Comparison of ENCODE assay signal across 27 cellular contexts in the genomic region with DNA sequence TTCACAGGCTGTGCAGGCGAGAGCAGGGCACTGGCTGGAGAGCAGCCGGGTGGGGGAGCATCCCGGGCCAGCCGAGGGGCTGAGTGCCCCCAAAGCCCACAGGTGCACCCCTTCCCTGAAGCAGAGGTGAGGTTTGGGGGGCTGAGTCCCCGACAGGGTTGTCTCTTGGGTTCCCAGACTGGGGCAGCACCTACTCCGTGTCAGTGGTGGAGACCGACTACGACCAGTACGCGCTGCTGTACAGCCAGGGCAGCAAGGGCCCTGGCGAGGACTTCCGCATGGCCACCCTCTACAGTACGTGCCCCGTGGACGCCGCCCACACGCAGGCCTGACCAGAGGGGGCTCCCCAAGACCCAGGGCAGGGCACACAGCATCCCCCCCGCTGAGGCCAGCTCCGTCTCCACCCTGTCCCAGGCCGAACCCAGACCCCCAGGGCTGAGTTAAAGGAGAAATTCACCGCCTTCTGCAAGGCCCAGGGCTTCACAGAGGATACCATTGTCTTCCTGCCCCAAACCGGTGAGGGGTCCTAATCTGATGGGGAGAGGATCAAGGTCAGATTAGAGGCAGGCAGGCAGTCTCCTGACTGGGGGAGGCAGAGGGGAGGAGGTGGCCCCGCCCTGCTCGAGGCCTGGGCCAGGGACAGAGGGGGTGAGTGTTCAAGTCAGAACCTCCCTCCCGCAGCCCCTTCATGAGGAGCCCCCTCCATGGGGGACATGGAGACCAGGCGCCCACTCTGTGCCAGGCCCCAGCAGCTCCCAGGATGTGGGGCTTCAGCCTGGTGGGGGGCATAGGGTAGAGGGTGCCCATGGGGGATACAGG. TPM values are rescaled to one million over a fixed set of nuclear protein-coding genes. Genes with fewer than 3 reads are reported as not detected.
DNase-seq lines count a peak whose midpoint lies in the region; TF ChIP-seq lines count a peak whose summit lies in the region.
"Had no signal": no experiment of that assay in that cellular context is flagged by ENCODE, and none has a peak within 500 bp of the region (broad histone marks: within the 10 kb centered on the region; RNA-seq: fewer than 3 reads in every experiment).

No MANE protein-coding gene starts in this region.

- CTCF ChIA-PET in MCF 10A (lab: Yijun Ruan, JAX): no interaction called here

- H3K36me3 Mint-ChIP-seq in osteocyte (ENCODE audit: unreplicated experiment) (no peaks in the 10 kb centered on the region), neural progenitor cell (no peaks in the 10 kb centered on the region), MCF 10A (ENCODE audit: insufficient read depth, unreplicated experiment) (no peaks in the 10 kb centered on the region)
- H3K36me3 Mint-ChIP-seq: activated naive CD8-positive, alpha-beta T cell; CD4-positive, alpha-beta memory T cell had no signal

- H3K27ac Mint-ChIP-seq in osteocyte (ENCODE audit: unreplicated experiment) (no peak overlapping the region), neural progenitor cell (no peak overlapping the region), MCF 10A (ENCODE audit: low read depth, unreplicated experiment) (no peak overlapping the region)
- H3K27ac Mint-ChIP-seq: activated naive CD8-positive, alpha-beta T cell; activated T-helper 2 cell treated with anti-CD3 and anti-CD28 coated beads, Interferon-gamma antibody, Interleukin-2, Interleukin-4, amounts not matched to agents 10 μg/mL and 5 μg/mL and 100 μg/mL, durations not matched to agents 14 hours and 24 hours and 36 hours had no signal

- DNase-seq in choroid plexus epithelial cell (ENCODE audit: low read depth): no peak
- no peak for DNase-seq in osteocyte (ENCODE audit: extremely low spot score, unreplicated experiment)
- no peak for DNase-seq in neural progenitor cell (ENCODE audit: low spot score)
- DNase-seq in superior temporal gyrus (ENCODE audit: extremely low spot score): no peak
- DNase-seq in MCF 10A (ENCODE audit: unreplicated experiment): no peak
- DNase-seq: activated CD4-positive, alpha-beta T cell treated with anti-CD3 and anti-CD28 coated beads, Interleukin-2, amount 50 U/mL, for 4 hours; activated CD8-positive, alpha-beta memory T cell treated with anti-CD3 and anti-CD28 coated beads, Interleukin-2, amount 50 U/mL, for 48 hours; CD4-positive, alpha-beta memory T cell; DMS153; effector CD4-positive, alpha-beta T cell; foreskin keratinocyte; GOT3; islet precursor cell; mammary epithelial cell; NCI-H1105; NCI-H2081 treated with DMSO at 0.1 percent for 48 hours; NK-92 treated with Interleukin-12 subunit alpha and Interleukin-12 subunit beta, amount 100 ng/mL, for 24 hours; stimulated activated naive CD4-positive, alpha-beta T cell; tibial artery had no signal

- peaks cover 11% of the 10 kb centered on the region for H3F3A ChIP-seq in neural progenitor cell (ENCODE audit: low read depth)

- peaks cover 8% of the 10 kb centered on the region for H3K4me1 ChIP-seq in neural progenitor cell
- H3K4me1 ChIP-seq: foreskin keratinocyte had no signal

- no peak overlapping the region for H2AFZ ChIP-seq in neural progenitor cell (replicated peaks)

- H3K4me3 ChIP-seq in choroid plexus epithelial cell (ENCODE audit: low read depth, low read length) (peak overlapping the region; percentile 51), neural progenitor cell (no peak overlapping the region)
- H3K4me3 ChIP-seq: smooth muscle cell, tibial artery had no signal

- H3K27me3 ChIP-seq in neural progenitor cell: peaks cover 28% of the 10 kb centered on the region

- POLR2A ChIA-PET in MCF 10A (lab: Yijun Ruan, JAX): interaction anchor here (1.2 kb wide), 1 partner anchor 12 kb away, joined by 3 read pairs; the partner anchor contains the start of gene PAXX

- H3K36me3 ChIP-seq in neural progenitor cell: no peaks in the 10 kb centered on the region
- H3K36me3 ChIP-seq: tibial artery had no signal

- H3K9me3 Mint-ChIP-seq in osteocyte (ENCODE audit: unreplicated experiment): no peaks in the 10 kb centered on the region
- no peaks in the 10 kb centered on the region for H3K9me3 Mint-ChIP-seq in neural progenitor cell
- no peaks in the 10 kb centered on the region for H3K9me3 Mint-ChIP-seq in MCF 10A (ENCODE audit: unreplicated experiment)
- H3K9me3 Mint-ChIP-seq: activated T-helper 2 cell treated with anti-CD3 and anti-CD28 coated beads, Interferon-gamma antibody, Interleukin-2, Interleukin-4, amounts not matched to agents 10 μg/mL and 5 μg/mL and 100 μg/mL, durations not matched to agents 14 hours and 24 hours and 36 hours; CD4-positive, alpha-beta memory T cell had no signal

- no peak overlapping the region for H3K27ac ChIP-seq in neural progenitor cell
- H3K27ac ChIP-seq: foreskin keratinocyte, tibial artery, VCaP had no signal

- H3K4me2 ChIP-seq in neural progenitor cell: no peak overlapping the region
- H3K4me2 ChIP-seq: smooth muscle cell had no signal

- H3K9me3 ChIP-seq in neural progenitor cell (ENCODE audit: low read depth): no peaks in the 10 kb centered on the region
- H3K9me3 ChIP-seq: tibial artery had no signal

- no peak for TF ChIP-seq CTCF in choroid plexus epithelial cell (conservative IDR thresholded peaks at IDR 0.05; ENCODE audit: low read depth, low read length)
- TF ChIP-seq CTCF in osteocyte (IDR thresholded peaks at IDR 0.05): no peak
- no peak for TF ChIP-seq CTCF in neural progenitor cell (IDR thresholded peaks at IDR 0.05)
- TF ChIP-seq CTCF in MCF 10A (IDR thresholded peaks at IDR 0.05; ENCODE audit: unreplicated experiment): no peak

- H3K4me1 Mint-ChIP-seq in osteocyte (ENCODE audit: unreplicated experiment) (peaks cover 4% of the 10 kb centered on the region), neural progenitor cell (peaks cover 10% of the 10 kb centered on the region), MCF 10A (ENCODE audit: insufficient read depth, unreplicated experiment) (peaks cover 7% of the 10 kb centered on the region)

- no peak overlapping the region for H3K9ac ChIP-seq in neural progenitor cell

- no peaks in the 10 kb centered on the region for H4K20me1 ChIP-seq in neural progenitor cell (ENCODE audit: low read depth)

- BruUV-seq in MCF 10A (replicated peaks; lab: Mats Ljungman, UMichigan): no TSS peak

- H3K27me3 Mint-ChIP-seq in osteocyte (ENCODE audit: unreplicated experiment): no peaks in the 10 kb centered on the region
- H3K27me3 Mint-ChIP-seq in neural progenitor cell (ENCODE audit: insufficient read depth, low read depth): peaks cover 6% of the 10 kb centered on the region
- H3K27me3 Mint-ChIP-seq in MCF 10A (ENCODE audit: insufficient read depth, unreplicated experiment): no peaks in the 10 kb centered on the region

- H3K4me3 Mint-ChIP-seq in osteocyte (ENCODE audit: unreplicated experiment) (peak overlapping the region; percentile 22), neural progenitor cell (no peak overlapping the region), MCF 10A (ENCODE audit: unreplicated experiment) (no peak overlapping the region)
- H3K4me3 Mint-ChIP-seq: activated naive CD8-positive, alpha-beta T cell had no signal

- no peak for TF ChIP-seq EP300 in Ishikawa (IDR thresholded peaks at IDR 0.05; ENCODE audit: borderline replicate concordance)

- no peak for TF ChIP-seq RAD21 in Ishikawa (IDR thresholded peaks at IDR 0.05; ENCODE audit: low read depth)

- intact Hi-C loops in MCF 10A (cut with micrococcal nuclease): no loop called here

- H3K79me2 ChIP-seq in neural progenitor cell (ENCODE audit: low read depth): no peaks in the 10 kb centered on the region

TF ChIP-seq in Ishikawa, 13 proteins besides CTCF, POLR2A, EP300 and RAD21:
- TF ChIP-seq FOXM1 (IDR thresholded peaks at IDR 0.05; ENCODE audit: borderline replicate concordance, low read depth) (no peak), ZBTB7A (IDR thresholded peaks at IDR 0.05; ENCODE audit: low read depth) (0 out of 2 replicates have a peak, but pooled peaks have one; percentile 28)

RNA-seq across cellular contexts. Expression of gene PTGDS, which starts 2.7 kb away (rescaled TPM):
- total RNA-seq in osteocyte (123 and 129 TPM in 2 replicates), neural progenitor cell (ENCODE audit: low replicate concordance) (not detected in 2 replicates), MCF 10A (2022) (1.1 and 1.8 TPM in 2 replicates)
- total RNA-seq: activated T-helper 2 cell treated with anti-CD3 and anti-CD28 coated beads, Interferon-gamma antibody, Interleukin-2, Interleukin-4, amounts not matched to agents 10 μg/mL and 5 μg/mL and 100 μg/mL, durations not matched to agents 14 hours and 24 hours and 36 hours; foreskin keratinocyte; G401; NCI-H460 had no signal

RNA-seq across cellular contexts. Expression of gene LCNL1, which starts 2.8 kb away (rescaled TPM):
- total RNA-seq in osteocyte (3.0 and 3.4 TPM in 2 replicates), neural progenitor cell (ENCODE audit: low replicate concordance) (0.09 TPM in 1 of 2 replicates, not detected in the other), MCF 10A (2022) (not detected in 2 replicates)
- total RNA-seq: activated T-helper 2 cell treated with anti-CD3 and anti-CD28 coated beads, Interferon-gamma antibody, Interleukin-2, Interleukin-4, amounts not matched to agents 10 μg/mL and 5 μg/mL and 100 μg/mL, durations not matched to agents 14 hours and 24 hours and 36 hours; foreskin keratinocyte; G401; NCI-H460 had no signal

RNA-seq across cellular contexts. Expression of gene PAXX, which starts 12.2 kb away (rescaled TPM):
- total RNA-seq in osteocyte (38.5 and 51.4 TPM in 2 replicates), neural progenitor cell (ENCODE audit: low replicate concordance) (31.5 and 79.6 TPM in 2 replicates), MCF 10A (2022) (43.6 and 57.9 TPM in 2 replicates)

RNA-seq across cellular contexts. Expression of gene CLIC3, which starts 16.4 kb away (rescaled TPM):
- total RNA-seq in osteocyte: 0.52 TPM in 1 of 2 replicates, not detected in the other
- not detected in 2 replicates for total RNA-seq in neural progenitor cell (ENCODE audit: low replicate concordance)
- 1.2 and 4.2 TPM in 2 replicates for total RNA-seq in MCF 10A (2022)
- total RNA-seq: activated T-helper 2 cell treated with anti-CD3 and anti-CD28 coated beads, Interferon-gamma antibody, Interleukin-2, Interleukin-4, amounts not matched to agents 10 μg/mL and 5 μg/mL and 100 μg/mL, durations not matched to agents 14 hours and 24 hours and 36 hours had no signal

RNA-seq across cellular contexts. Expression of gene LCN12, which starts 27.9 kb away (rescaled TPM):
- total RNA-seq in osteocyte (0.57 and 1.4 TPM in 2 replicates), neural progenitor cell (ENCODE audit: low replicate concordance) (0.19 TPM in 1 of 2 replicates, not detected in the other), MCF 10A (2022) (0.86 and 1.2 TPM in 2 replicates)
- total RNA-seq: astrocyte, foreskin keratinocyte, G401, smooth muscle cell had no signal

Comparison
In these comparisons a context has a peak if more than half of its experiments do, and no peak if none do; other contexts are left out.
1. RNA of gene PTGDS, which starts 2.7 kb away (total RNA-seq): 123 to 129 TPM in osteocyte; 1.1 to 1.8 TPM in MCF 10A and not detected in neural progenitor cell; every median in the first group is over 10 times any median in the second.